Comparison of ENCODE assay signal across 10 cellular contexts in genomic region chr7:42071372-42072261, GRCh38.
DNase-seq lines count a peak whose midpoint lies in the region; ATAC-seq and TF ChIP-seq lines count a peak whose summit lies in the region.
"Had no signal": no experiment of that assay in that cellular context is flagged by ENCODE, and none has a peak within 500 bp of the region (broad histone marks: within the 10 kb centered on the region; RNA-seq: fewer than 3 reads in every experiment).

No MANE protein-coding gene starts in this region.

- no peaks in the 10 kb centered on the region for H3K36me3 ChIP-seq in RWPE2 (ENCODE audit: low read depth)
- no peaks in the 10 kb centered on the region for H3K36me3 ChIP-seq in fibroblast of lung (ENCODE audit: control insufficient read depth, insufficient read depth, low read length)
- no peaks in the 10 kb centered on the region for H3K36me3 ChIP-seq in psoas muscle (ENCODE audit: insufficient read depth in 1 of 2, low read depth in 1 of 2)

- DNase-seq in RWPE2 (ENCODE audit: low spot score), result no peak
- DNase-seq in fibroblast of lung (ENCODE audit: low read depth in 2 of 2), result peak; percentile 67 to 85
- DNase-seq in psoas muscle, result no peak
- no peak for DNase-seq in NCI-H187 (lab: John Stamatoyannopoulos, UW)
- no peak for DNase-seq in stimulated activated CD4-positive, alpha-beta T cell treated with anti-CD3 and anti-CD28 coated beads, Interleukin-4, amount 100 ng/mL, for 24 hours
- DNase-seq in GM19238 (ENCODE audit: insufficient read length, low spot score), result no peak
- no peak for DNase-seq in dermis blood vessel endothelial cell
- DNase-seq: NCI-H2171 had no signal

- no peak overlapping the region for H2AFZ ChIP-seq in fibroblast of lung (ENCODE audit: low read length)

- H3K27me3 ChIP-seq in RWPE2 (ENCODE audit: insufficient read depth, poor library complexity, severe bottlenecking) (no peaks in the 10 kb centered on the region), fibroblast of lung (ENCODE audit: control insufficient read depth, insufficient read depth, low read length) (no peaks in the 10 kb centered on the region), psoas muscle (ENCODE audit: insufficient read depth in 3 of 3, low read length in 2 of 3) (no peaks in the 10 kb centered on the region)

- 64 to 76% (median 65%) methylated on average over 8 of the region's 8 CpGs for WGBS in psoas muscle, 3 donors

- TF ChIP-seq CTCF in GM12872 (IDR thresholded peaks at IDR 0.05; ENCODE audit: insufficient read depth, low read depth, low read length) (peak; percentile 21; the same call in 1 of the 3 replicates), RWPE2 (IDR thresholded peaks at IDR 0.05; ENCODE audit: poor library complexity, severe bottlenecking) (no peak), fibroblast of lung (conservative IDR thresholded peaks at IDR 0.05 in 1 of 2, IDR thresholded peaks at IDR 0.05 in 1 of 2; ENCODE audit: low read depth in 1 of 2, low read length in 2 of 2) (peak in 1 of 2 donors; percentile 52), psoas muscle (IDR thresholded peaks at IDR 0.05) (no peak)

- peaks cover 36% of the 10 kb centered on the region for H3K4me1 ChIP-seq in RWPE2 (ENCODE audit: insufficient read depth, poor library complexity, severe bottlenecking)
- H3K4me1 ChIP-seq in fibroblast of lung (ENCODE audit: control insufficient read depth, extremely low read depth, insufficient read depth, low read length), result peaks cover 2% of the 10 kb centered on the region
- H3K4me1 ChIP-seq in psoas muscle, result peaks cover 10% of the 10 kb centered on the region

- H4K20me1 ChIP-seq in fibroblast of lung (ENCODE audit: control insufficient read depth, extremely low read depth, insufficient read depth, low read length), result no peaks in the 10 kb centered on the region

- H3K9me3 ChIP-seq in RWPE2 (ENCODE audit: severe bottlenecking) (no peaks in the 10 kb centered on the region), fibroblast of lung (ENCODE audit: control insufficient read depth, insufficient read depth, low read depth, low read length) (no peaks in the 10 kb centered on the region), psoas muscle (no peaks in the 10 kb centered on the region)

- H3K4me2 ChIP-seq in fibroblast of lung (ENCODE audit: extremely low read depth, insufficient read depth, low read length), result no peak overlapping the region

- intact Hi-C loops in psoas muscle (cut with DNase I), result no loop called here

- H3K9ac ChIP-seq in fibroblast of lung (ENCODE audit: insufficient read depth, low read length), result no peak overlapping the region

- ATAC-seq in RWPE2 (ENCODE audit: low read depth) (peak; percentile 49), psoas muscle (peak in 3 of 4 donors; percentile 64 to 81 (median 67))

- H3K4me3 ChIP-seq in RWPE2 (ENCODE audit: severe bottlenecking) (no peak overlapping the region), fibroblast of lung (replicated peaks in 1 of 4; ENCODE audit: control extremely low read depth in 1 of 4, insufficient read depth in 1 of 4, low read depth in 3 of 4, low read length in 4 of 4) (no peak overlapping the region), psoas muscle (no peak overlapping the region)
- H3K4me3 ChIP-seq: skin epidermis had no signal

- H3K27ac ChIP-seq in RWPE2 (ENCODE audit: poor library complexity, severe bottlenecking), result peak overlapping the region; percentile 73
- H3K27ac ChIP-seq in fibroblast of lung (ENCODE audit: insufficient read depth, low read length), result no peak overlapping the region
- no peak overlapping the region for H3K27ac ChIP-seq in psoas muscle

- no peaks in the 10 kb centered on the region for H3K79me2 ChIP-seq in fibroblast of lung (ENCODE audit: control insufficient read depth, insufficient read depth, low read length)

Comparison
In these comparisons a context has a peak if more than half of its experiments do, and no peak if none do; other contexts are left out.
1. DNase-seq: peak in fibroblast of lung (2 of 2); none in RWPE2 (single experiment), psoas muscle (0 of 2), NCI-H187 (0 of 2), stimulated activated CD4-positive, alpha-beta T cell treated with anti-CD3 and anti-CD28 coated beads, Interleukin-4, amount 100 ng/mL, for 24 hours (single experiment), GM19238 (single experiment) and dermis blood vessel endothelial cell (single experiment).